2 cellular contexts compared by ENCODE assay signal in the genomic region with DNA sequence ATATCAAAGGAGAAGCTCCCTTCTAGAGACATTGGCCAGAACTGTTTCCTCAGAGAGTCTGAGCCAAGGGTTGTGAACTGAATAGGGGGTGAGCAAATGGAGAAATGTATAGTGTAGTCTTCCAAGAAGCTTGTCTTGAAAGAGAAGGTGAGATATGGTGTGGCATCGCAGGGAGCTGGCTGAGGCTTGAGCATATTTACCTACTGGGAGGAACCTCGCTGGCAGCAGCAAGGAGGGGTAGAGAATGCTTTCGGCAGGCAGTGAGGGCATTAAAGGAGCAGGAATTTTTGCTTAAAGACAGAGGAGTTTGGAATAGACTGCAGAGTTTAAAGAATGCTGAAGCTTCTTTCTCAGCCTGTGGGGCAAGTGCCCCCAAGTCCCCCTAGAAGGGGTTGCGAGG.
TF ChIP-seq lines count a peak whose summit lies in the region.

No MANE protein-coding gene starts in this region.

TF ChIP-seq in SK-N-SH, 30 proteins besides CTCF, POLR2A, EP300 and RAD21 (continued from another document):
- TF ChIP-seq MXI1 (IDR thresholded peaks at IDR 0.05; ENCODE audit: low read depth, low read length): no peak
TF ChIP-seq in SK-N-SH: peak in this region for 0.

TF ChIP-seq in SK-N-SH treated with all-trans-retinoic acid at 6 μM for 48 hours, 23 proteins besides CTCF, POLR2A, EP300 and RAD21:
- TF ChIP-seq, protein P1, sequence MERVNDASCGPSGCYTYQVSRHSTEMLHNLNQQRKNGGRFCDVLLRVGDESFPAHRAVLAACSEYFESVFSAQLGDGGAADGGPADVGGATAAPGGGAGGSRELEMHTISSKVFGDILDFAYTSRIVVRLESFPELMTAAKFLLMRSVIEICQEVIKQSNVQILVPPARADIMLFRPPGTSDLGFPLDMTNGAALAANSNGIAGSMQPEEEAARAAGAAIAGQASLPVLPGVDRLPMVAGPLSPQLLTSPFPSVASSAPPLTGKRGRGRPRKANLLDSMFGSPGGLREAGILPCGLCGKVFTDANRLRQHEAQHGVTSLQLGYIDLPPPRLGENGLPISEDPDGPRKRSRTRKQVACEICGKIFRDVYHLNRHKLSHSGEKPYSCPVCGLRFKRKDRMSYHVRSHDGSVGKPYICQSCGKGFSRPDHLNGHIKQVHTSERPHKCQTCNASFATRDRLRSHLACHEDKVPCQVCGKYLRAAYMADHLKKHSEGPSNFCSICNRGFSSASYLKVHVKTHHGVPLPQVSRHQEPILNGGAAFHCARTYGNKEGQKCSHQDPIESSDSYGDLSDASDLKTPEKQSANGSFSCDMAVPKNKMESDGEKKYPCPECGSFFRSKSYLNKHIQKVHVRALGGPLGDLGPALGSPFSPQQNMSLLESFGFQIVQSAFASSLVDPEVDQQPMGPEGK (CRISPR knock-in tag; IDR thresholded peaks at IDR 0.05; ENCODE audit: borderline replicate concordance): no peak
- TF ChIP-seq ZNF8 (CRISPR knock-in tag; IDR thresholded peaks at IDR 0.05) (no peak), ZNF565 (CRISPR knock-in tag; conservative IDR thresholded peaks at IDR 0.05; ENCODE audit: low read depth) (no peak), ZNF70 (CRISPR knock-in tag; IDR thresholded peaks at IDR 0.05) (no peak), ZFP3 (CRISPR knock-in tag; IDR thresholded peaks at IDR 0.05) (no peak), TOX (CRISPR knock-in tag; IDR thresholded peaks at IDR 0.05; ENCODE audit: borderline replicate concordance) (no peak), ZC3H10 (CRISPR knock-in tag; IDR thresholded peaks at IDR 0.05) (no peak), CSDC2 (CRISPR knock-in tag; IDR thresholded peaks at IDR 0.05) (no peak), PPARA (CRISPR knock-in tag; IDR thresholded peaks at IDR 0.05; ENCODE audit: borderline replicate concordance) (no peak), ZFP30 (CRISPR knock-in tag; IDR thresholded peaks at IDR 0.05) (no peak), SNAI2 (CRISPR knock-in tag; IDR thresholded peaks at IDR 0.05) (no peak), TCF4 (CRISPR knock-in tag; IDR thresholded peaks at IDR 0.05; ENCODE audit: borderline replicate concordance) (no peak), GLIS3 (CRISPR knock-in tag; IDR thresholded peaks at IDR 0.05) (no peak), RARB (CRISPR knock-in tag; IDR thresholded peaks at IDR 0.05) (no peak), OSR1 (CRISPR knock-in tag; IDR thresholded peaks at IDR 0.05) (no peak)
- TF ChIP-seq, protein P2, sequence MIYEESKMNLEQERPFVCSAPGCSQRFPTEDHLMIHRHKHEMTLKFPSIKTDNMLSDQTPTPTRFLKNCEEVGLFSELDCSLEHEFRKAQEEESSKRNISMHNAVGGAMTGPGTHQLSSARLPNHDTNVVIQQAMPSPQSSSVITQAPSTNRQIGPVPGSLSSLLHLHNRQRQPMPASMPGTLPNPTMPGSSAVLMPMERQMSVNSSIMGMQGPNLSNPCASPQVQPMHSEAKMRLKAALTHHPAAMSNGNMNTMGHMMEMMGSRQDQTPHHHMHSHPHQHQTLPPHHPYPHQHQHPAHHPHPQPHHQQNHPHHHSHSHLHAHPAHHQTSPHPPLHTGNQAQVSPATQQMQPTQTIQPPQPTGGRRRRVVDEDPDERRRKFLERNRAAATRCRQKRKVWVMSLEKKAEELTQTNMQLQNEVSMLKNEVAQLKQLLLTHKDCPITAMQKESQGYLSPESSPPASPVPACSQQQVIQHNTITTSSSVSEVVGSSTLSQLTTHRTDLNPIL (CRISPR knock-in tag; IDR thresholded peaks at IDR 0.05; ENCODE audit: low read depth): no peak
- TF ChIP-seq, protein P3, sequence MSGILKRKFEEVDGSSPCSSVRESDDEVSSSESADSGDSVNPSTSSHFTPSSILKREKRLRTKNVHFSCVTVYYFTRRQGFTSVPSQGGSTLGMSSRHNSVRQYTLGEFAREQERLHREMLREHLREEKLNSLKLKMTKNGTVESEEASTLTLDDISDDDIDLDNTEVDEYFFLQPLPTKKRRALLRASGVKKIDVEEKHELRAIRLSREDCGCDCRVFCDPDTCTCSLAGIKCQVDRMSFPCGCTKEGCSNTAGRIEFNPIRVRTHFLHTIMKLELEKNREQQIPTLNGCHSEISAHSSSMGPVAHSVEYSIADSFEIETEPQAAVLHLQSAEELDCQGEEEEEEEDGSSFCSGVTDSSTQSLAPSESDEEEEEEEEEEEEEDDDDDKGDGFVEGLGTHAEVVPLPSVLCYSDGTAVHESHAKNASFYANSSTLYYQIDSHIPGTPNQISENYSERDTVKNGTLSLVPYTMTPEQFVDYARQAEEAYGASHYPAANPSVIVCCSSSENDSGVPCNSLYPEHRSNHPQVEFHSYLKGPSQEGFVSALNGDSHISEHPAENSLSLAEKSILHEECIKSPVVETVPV (CRISPR knock-in tag; IDR thresholded peaks at IDR 0.05): no peak
- TF ChIP-seq, protein P4, sequence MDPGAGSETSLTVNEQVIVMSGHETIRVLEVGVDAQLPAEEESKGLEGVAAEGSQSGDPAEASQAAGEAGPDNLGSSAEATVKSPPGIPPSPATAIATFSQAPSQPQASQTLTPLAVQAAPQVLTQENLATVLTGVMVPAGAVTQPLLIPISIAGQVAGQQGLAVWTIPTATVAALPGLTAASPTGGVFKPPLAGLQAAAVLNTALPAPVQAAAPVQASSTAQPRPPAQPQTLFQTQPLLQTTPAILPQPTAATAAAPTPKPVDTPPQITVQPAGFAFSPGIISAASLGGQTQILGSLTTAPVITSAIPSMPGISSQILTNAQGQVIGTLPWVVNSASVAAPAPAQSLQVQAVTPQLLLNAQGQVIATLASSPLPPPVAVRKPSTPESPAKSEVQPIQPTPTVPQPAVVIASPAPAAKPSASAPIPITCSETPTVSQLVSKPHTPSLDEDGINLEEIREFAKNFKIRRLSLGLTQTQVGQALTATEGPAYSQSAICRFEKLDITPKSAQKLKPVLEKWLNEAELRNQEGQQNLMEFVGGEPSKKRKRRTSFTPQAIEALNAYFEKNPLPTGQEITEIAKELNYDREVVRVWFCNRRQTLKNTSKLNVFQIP (CRISPR knock-in tag; IDR thresholded peaks at IDR 0.05; ENCODE audit: borderline replicate concordance, low read depth): no peak
